Comparison of ENCODE assay signal across 1 cellular context in genomic region chr7:2510130-2510776, GRCh38.
A peak's percentile ranks its signal among the peaks of the same experiment; 100 is the strongest.
TF ChIP-seq lines count a peak whose summit lies in the region.

No MANE protein-coding gene starts in this region.

TF ChIP-seq in K562, 482 proteins besides CTCF, POLR2A, EP300 and RAD21:
- TF ChIP-seq BCOR (IDR thresholded peaks at IDR 0.05) (0 out of 2 replicates have a peak, but pooled peaks have one; percentile 22), ZNF274 (IDR thresholded peaks at IDR 0.05; ENCODE audit: borderline replicate concordance, low read depth, low read length) (no peak)
TF ChIP-seq in K562: peak in this region for 1.
